In genomic region chr14:49621114-49621881, GRCh38 we compare ENCODE assay signal across 8 cellular contexts. TPM values are rescaled to one million over a fixed set of nuclear protein-coding genes. Genes with fewer than 3 reads are reported as not detected.
DNase-seq lines count a peak whose midpoint lies in the region; ATAC-seq, FAIRE-seq and TF ChIP-seq lines count a peak whose summit lies in the region.

No MANE protein-coding gene starts in this region.

- H3K9me3 ChIP-seq in A673 (ENCODE audit: low read depth, low read length, poor library complexity, severe bottlenecking) (no peaks in the 10 kb centered on the region), neuron (ENCODE audit: low read length) (no peaks in the 10 kb centered on the region), uterus (no peaks in the 10 kb centered on the region)

- peak overlapping the region; percentile 95 for H3K27ac ChIP-seq in A673 (ENCODE audit: low read depth, low read length, poor library complexity, severe bottlenecking)
- H3K27ac ChIP-seq in foreskin keratinocyte: peak overlapping the region; percentile 93
- peak overlapping the region; percentile 86 to 92 for H3K27ac ChIP-seq in uterus

- no peaks in the 10 kb centered on the region for H3K27me3 Mint-ChIP-seq in activated T-helper 2 cell treated with anti-CD3 and anti-CD28 coated beads, Interferon-gamma antibody, Interleukin-2, Interleukin-4, amounts not matched to agents 10 μg/mL and 5 μg/mL and 100 μg/mL, durations not matched to agents 14 hours and 24 hours and 36 hours (ENCODE audit: low read depth)

- H3K36me3 Mint-ChIP-seq in activated T-helper 2 cell treated with anti-CD3 and anti-CD28 coated beads, Interferon-gamma antibody, Interleukin-2, Interleukin-4, amounts not matched to agents 10 μg/mL and 5 μg/mL and 100 μg/mL, durations not matched to agents 14 hours and 24 hours and 36 hours (ENCODE audit: low read depth): peaks cover 82% of the 10 kb centered on the region

- intact Hi-C loops in A673 (cut with micrococcal nuclease; ENCODE audit: unreplicated experiment): no loop called here
- intact Hi-C loops in activated T-helper 2 cell treated with anti-CD3 and anti-CD28 coated beads, Interferon-gamma antibody, Interleukin-2, Interleukin-4, amounts not matched to agents 10 μg/mL and 5 μg/mL and 100 μg/mL, durations not matched to agents 14 hours and 24 hours and 36 hours (cut with micrococcal nuclease): loop anchor here (5.0 to 10.0 kb wide), 4 partner anchors 276 to 904 kb away; partner anchors contain the start of genes SOS2 and VCPKMT
- intact Hi-C loops in uterus (cut with DNase I; ENCODE audit: low total_unique reads): no loop called here

- peaks cover 22% of the 10 kb centered on the region for H3K4me1 ChIP-seq in A673 (ENCODE audit: insufficient read depth, low read length, poor library complexity, severe bottlenecking)
- peaks cover 33% of the 10 kb centered on the region for H3K4me1 ChIP-seq in foreskin keratinocyte
- H3K4me1 ChIP-seq in neuron (ENCODE audit: insufficient read depth, low read length): peaks cover 37% of the 10 kb centered on the region
- peaks cover 11 to 17% of the 10 kb centered on the region in 2 donors for H3K4me1 ChIP-seq in uterus

- DNase-seq in A673 (ENCODE audit: low spot score) (peak; percentile 83), GM12891 (ENCODE audit: insufficient read length, low spot score) (peak; percentile 33), NCI-H524 (lab: John Stamatoyannopoulos, UW) (peak; percentile 82 to 84), foreskin keratinocyte (no peak), uterus (peak; percentile 52 to 72)
- no peak for DNase-seq in activated T-helper 2 cell treated with anti-CD3 and anti-CD28 coated beads, Interferon-gamma antibody, Interleukin-2, Interleukin-4, amounts not matched to agents 10 μg/mL and 5 μg/mL and 100 μg/mL, durations not matched to agents 14 hours and 24 hours and 36 hours (ENCODE audit: low spot score)

- peaks cover 46% of the 10 kb centered on the region for H3K4me1 Mint-ChIP-seq in activated T-helper 2 cell treated with anti-CD3 and anti-CD28 coated beads, Interferon-gamma antibody, Interleukin-2, Interleukin-4, amounts not matched to agents 10 μg/mL and 5 μg/mL and 100 μg/mL, durations not matched to agents 14 hours and 24 hours and 36 hours (ENCODE audit: low read depth)

- POLR2A ChIA-PET in A673 (lab: Charles Lee; ENCODE audit: low non-redundant PET): interaction anchor here (0.8 kb wide), 1 partner anchor 11 kb away, joined by 3 read pairs; no protein-coding TSS in a partner anchor

- CTCF ChIA-PET in A673 (lab: Charles Lee): interaction anchor here (1.3 to 1.9 kb wide), 3 partner anchors 13 to 35 kb away, joined by 3 to 16 read pairs (median 5); partner anchors contain the start of genes DNAAF2, LRR1 and RPS29

- TF ChIP-seq CTCF in A673 (conservative IDR thresholded peaks at IDR 0.05; ENCODE audit: low read depth, low read length): no peak; the same call in 1 of the 2 replicates
- no peak for TF ChIP-seq CTCF in foreskin keratinocyte (conservative IDR thresholded peaks at IDR 0.05)
- no peak for TF ChIP-seq CTCF in uterus (IDR thresholded peaks at IDR 0.05)

- H3K27me3 ChIP-seq in A673 (replicated peaks; ENCODE audit: insufficient read depth, low read depth, low read length, poor library complexity) (no peaks in the 10 kb centered on the region), foreskin keratinocyte (no peaks in the 10 kb centered on the region), neuron (ENCODE audit: insufficient read depth, low read length) (no peaks in the 10 kb centered on the region), uterus (no peaks in the 10 kb centered on the region)

- BruUV-seq in A673 (replicated peaks; lab: Mats Ljungman, UMichigan): no TSS peak

- peak overlapping the region; percentile 93 for H3K4me3 ChIP-seq in A673 (ENCODE audit: low read depth, low read length, poor library complexity, severe bottlenecking)
- H3K4me3 ChIP-seq in neuron (ENCODE audit: low read length): peak overlapping the region; percentile 88
- peak overlapping the region; percentile 76 to 92 for H3K4me3 ChIP-seq in uterus

- peak overlapping the region; percentile 91 for H3K4me3 Mint-ChIP-seq in activated T-helper 2 cell treated with anti-CD3 and anti-CD28 coated beads, Interferon-gamma antibody, Interleukin-2, Interleukin-4, amounts not matched to agents 10 μg/mL and 5 μg/mL and 100 μg/mL, durations not matched to agents 14 hours and 24 hours and 36 hours (ENCODE audit: low read depth)

- H3K9me3 Mint-ChIP-seq in activated T-helper 2 cell treated with anti-CD3 and anti-CD28 coated beads, Interferon-gamma antibody, Interleukin-2, Interleukin-4, amounts not matched to agents 10 μg/mL and 5 μg/mL and 100 μg/mL, durations not matched to agents 14 hours and 24 hours and 36 hours: no peaks in the 10 kb centered on the region

- H3K27ac Mint-ChIP-seq in activated T-helper 2 cell treated with anti-CD3 and anti-CD28 coated beads, Interferon-gamma antibody, Interleukin-2, Interleukin-4, amounts not matched to agents 10 μg/mL and 5 μg/mL and 100 μg/mL, durations not matched to agents 14 hours and 24 hours and 36 hours: peak overlapping the region; percentile 94

- no peak for FAIRE-seq in GM12891 (lab: Jason Lieb, UNC)

- H3K36me3 ChIP-seq in A673 (ENCODE audit: insufficient read depth, low read length, poor library complexity, severe bottlenecking): peaks cover 52% of the 10 kb centered on the region
- H3K36me3 ChIP-seq in neuron (ENCODE audit: insufficient read depth, low read length): peaks cover 42% of the 10 kb centered on the region
- no peaks in the 10 kb centered on the region for H3K36me3 ChIP-seq in uterus

- ATAC-seq in HG02938 (IDR thresholded peaks at IDR 0.05; ENCODE audit: unreplicated experiment) (peak; percentile 27), foreskin keratinocyte (peak; percentile 19)

- peak overlapping the region; percentile 90 for H2AFZ ChIP-seq in neuron (ENCODE audit: low read depth, low read length)

- TF ChIP-seq POLR2A in GM12891 (IDR thresholded peaks at IDR 0.05; ENCODE audit: low read depth, low read length): no peak
- TF ChIP-seq POLR2A in uterus (IDR thresholded peaks at IDR 0.05): no peak

TF ChIP-seq in GM12891, 5 proteins besides CTCF, POLR2A, EP300 and RAD21:
- TF ChIP-seq TAF1 (IDR thresholded peaks at IDR 0.05; ENCODE audit: low read depth, low read length): no peak
- TF ChIP-seq PAX5 (IDR thresholded peaks at IDR 0.05; ENCODE audit: insufficient read depth, low read length, severe bottlenecking): no peak
- no peak for TF ChIP-seq POLR2AphosphoS5 (IDR thresholded peaks at IDR 0.05; ENCODE audit: low read depth, low read length)
- TF ChIP-seq SPI1 (IDR thresholded peaks at IDR 0.05; ENCODE audit: low read depth, low read length): no peak
- no peak for TF ChIP-seq POU2F2 (IDR thresholded peaks at IDR 0.05; ENCODE audit: low read depth, low read length)

RNA-seq across cellular contexts. Expression of gene MGAT2, which starts 0.7 kb away (rescaled TPM):
- 35.9 and 37.3 TPM in 2 replicates for total RNA-seq in A673 (2021)
- polyA plus RNA-seq in GM12891 (2012; ENCODE audit: low read depth, missing spikeins): 23.4 TPM
- 57.0 and 57.9 TPM in 2 replicates for total RNA-seq in activated T-helper 2 cell treated with anti-CD3 and anti-CD28 coated beads, Interferon-gamma antibody, Interleukin-2, Interleukin-4, amounts not matched to agents 10 μg/mL and 5 μg/mL and 100 μg/mL, durations not matched to agents 14 hours and 24 hours and 36 hours
- total RNA-seq in foreskin keratinocyte: 40.0 and 42.3 TPM in 2 replicates
- polyA plus RNA-seq in foreskin keratinocyte: 21.3 and 23.7 TPM in 2 replicates
- 10 to 100 TPM; 24.6 to 52.1 (median 32.6) TPM for total RNA-seq in uterus

RNA-seq across cellular contexts. Expression of gene RPL36AL, which starts 0.9 kb away (rescaled TPM):
- total RNA-seq in A673 (2021) (188 and 202 TPM in 2 replicates), foreskin keratinocyte (328 and 359 TPM in 2 replicates), uterus (100 to 1,000 TPM in 3 of 4 donors, 10 to 100 TPM in 1; 60.6 to 388 (median 166) TPM)
- polyA plus RNA-seq in GM12891 (2012; ENCODE audit: low read depth, missing spikeins): 690 TPM
- total RNA-seq in activated T-helper 2 cell treated with anti-CD3 and anti-CD28 coated beads, Interferon-gamma antibody, Interleukin-2, Interleukin-4, amounts not matched to agents 10 μg/mL and 5 μg/mL and 100 μg/mL, durations not matched to agents 14 hours and 24 hours and 36 hours: 278 and 292 TPM in 2 replicates
- 478 and 511 TPM in 2 replicates for polyA plus RNA-seq in foreskin keratinocyte

RNA-seq across cellular contexts. Expression of gene DNAAF2, which starts 13.7 kb away (rescaled TPM):
- total RNA-seq in A673 (2021) (12.4 and 13.7 TPM in 2 replicates), foreskin keratinocyte (9.9 and 10.3 TPM in 2 replicates), uterus (10 to 100 TPM in 2 of 4 donors, 1 to 10 TPM in 2; 3.8 to 18.9 (median 8.8) TPM)
- 4.4 TPM for polyA plus RNA-seq in GM12891 (2012; ENCODE audit: low read depth, missing spikeins)
- 10.5 and 11.4 TPM in 2 replicates for total RNA-seq in activated T-helper 2 cell treated with anti-CD3 and anti-CD28 coated beads, Interferon-gamma antibody, Interleukin-2, Interleukin-4, amounts not matched to agents 10 μg/mL and 5 μg/mL and 100 μg/mL, durations not matched to agents 14 hours and 24 hours and 36 hours
- polyA plus RNA-seq in foreskin keratinocyte: 4.9 and 6.3 TPM in 2 replicates

RNA-seq across cellular contexts. Expression of gene LRR1, which starts 22.6 kb away (rescaled TPM):
- total RNA-seq in A673 (2021): 47.5 and 49.2 TPM in 2 replicates
- 26.4 TPM for polyA plus RNA-seq in GM12891 (2012; ENCODE audit: low read depth, missing spikeins)
- total RNA-seq in activated T-helper 2 cell treated with anti-CD3 and anti-CD28 coated beads, Interferon-gamma antibody, Interleukin-2, Interleukin-4, amounts not matched to agents 10 μg/mL and 5 μg/mL and 100 μg/mL, durations not matched to agents 14 hours and 24 hours and 36 hours: 44.2 and 45.4 TPM in 2 replicates
- 27.5 and 30.7 TPM in 2 replicates for total RNA-seq in foreskin keratinocyte
- polyA plus RNA-seq in foreskin keratinocyte: 30.1 and 31.4 TPM in 2 replicates
- 10 to 100 TPM in 2 of 4 donors, 1 to 10 TPM in 2; 1.8 to 16.2 (median 6.8) TPM for total RNA-seq in uterus

RNA-seq across cellular contexts. Expression of gene RPS29, which starts 35.1 kb away (rescaled TPM):
- 1,002 and 1,040 TPM in 2 replicates for total RNA-seq in A673 (2021)
- 17,495 TPM for polyA plus RNA-seq in GM12891 (2012; ENCODE audit: low read depth, missing spikeins)
- 1,969 and 2,120 TPM in 2 replicates for total RNA-seq in activated T-helper 2 cell treated with anti-CD3 and anti-CD28 coated beads, Interferon-gamma antibody, Interleukin-2, Interleukin-4, amounts not matched to agents 10 μg/mL and 5 μg/mL and 100 μg/mL, durations not matched to agents 14 hours and 24 hours and 36 hours
- 2,385 and 2,618 TPM in 2 replicates for total RNA-seq in foreskin keratinocyte
- 4,380 and 4,703 TPM in 2 replicates for polyA plus RNA-seq in foreskin keratinocyte
- 1,000 to 10,000 TPM; 1,068 to 7,966 (median 2,908) TPM for total RNA-seq in uterus

Comparison
In these comparisons a context has a peak if more than half of its experiments do, and no peak if none do; other contexts are left out.
1. DNase-seq: peak in A673 (single experiment), GM12891 (single experiment), NCI-H524 (2 of 2) and uterus (2 of 2); none in activated T-helper 2 cell treated with anti-CD3 and anti-CD28 coated beads, Interferon-gamma antibody, Interleukin-2, Interleukin-4, amounts not matched to agents 10 μg/mL and 5 μg/mL and 100 μg/mL, durations not matched to agents 14 hours and 24 hours and 36 hours (single experiment) and foreskin keratinocyte (0 of 2).
2. Peak in every context shown above with its lines, with median percentiles within 50 percentile points of each other: H3K27ac ChIP-seq and H3K4me3 ChIP-seq.